In genomic region chr9:129138476-129139232, GRCh38 we compare ENCODE assay signal across 9 cellular contexts. TPM values are rescaled to one million over a fixed set of nuclear protein-coding genes. Genes with fewer than 3 reads are reported as not detected.
DNase-seq lines count a peak whose midpoint lies in the region; ATAC-seq, FAIRE-seq and TF ChIP-seq lines count a peak whose summit lies in the region.
"Had no signal": no experiment of that assay in that cellular context is flagged by ENCODE, and none has a peak within 500 bp of the region (broad histone marks: within the 10 kb centered on the region; RNA-seq: fewer than 3 reads in every experiment).

No MANE protein-coding gene starts in this region.

- H3K27me3 ChIP-seq in HUES6 (ENCODE audit: control insufficient read depth, insufficient read depth, low read length) (no peaks in the 10 kb centered on the region), astrocyte (ENCODE audit: insufficient read depth, low read length) (no peaks in the 10 kb centered on the region)

- peak overlapping the region; percentile 48 for H2AFZ ChIP-seq in astrocyte (ENCODE audit: low read depth, low read length)

- peaks cover 43% of the 10 kb centered on the region for H3K4me1 Mint-ChIP-seq in astrocyte (ENCODE audit: low read depth, unreplicated experiment)

- H3K4me1 ChIP-seq in HUES6 (ENCODE audit: control insufficient read depth, insufficient read depth, low read length) (peaks cover 39% of the 10 kb centered on the region), astrocyte (ENCODE audit: insufficient read depth, low read length) (peaks cover 54% of the 10 kb centered on the region)

- H3K36me3 ChIP-seq in HUES6 (ENCODE audit: control insufficient read depth, insufficient read depth, low read length), result peaks cover 44% of the 10 kb centered on the region
- H3K36me3 ChIP-seq in astrocyte (ENCODE audit: insufficient read depth, low read length), result peaks cover 3% of the 10 kb centered on the region

- H3K4me3 ChIP-seq in HUES6 (ENCODE audit: low read depth, low read length), result no peak overlapping the region
- H3K4me3 ChIP-seq in astrocyte (ENCODE audit: insufficient read depth, low read depth, low read length), result no peak overlapping the region

- H3K4me3 Mint-ChIP-seq in astrocyte (ENCODE audit: unreplicated experiment), result peak overlapping the region; percentile 72

- H3K9me3 ChIP-seq in HUES6 (ENCODE audit: control insufficient read depth, insufficient read depth, low read depth, low read length) (no peaks in the 10 kb centered on the region), astrocyte (ENCODE audit: insufficient read depth, low read depth, low read length) (no peaks in the 10 kb centered on the region)

- peak; percentile 50 for DNase-seq in astrocyte (ENCODE audit: low read depth)
- DNase-seq in left colon, result peak; percentile 28 to 37
- DNase-seq in stromal cell of bone marrow (ENCODE audit: low read depth), result peak; percentile 92
- DNase-seq in NCI-H1417 treated with DMSO at 0.1 percent for 48 hours (lab: John Stamatoyannopoulos, UW), result no peak
- DNase-seq in NCI-H446 treated with DMSO at 0.1 percent for 48 hours (lab: John Stamatoyannopoulos, UW), result no peak
- DNase-seq in GF-D8 (lab: John Stamatoyannopoulos, UW), result no peak
- DNase-seq in SW480 (ENCODE audit: low spot score), result no peak

- TF ChIP-seq CTCF in astrocyte (IDR thresholded peaks at IDR 0.05; ENCODE audit: insufficient read depth, low read depth, low read length), result no peak

- H4K20me1 ChIP-seq in astrocyte (ENCODE audit: insufficient read depth, low read length), result no peaks in the 10 kb centered on the region

- FAIRE-seq in astrocyte (lab: Jason Lieb, UNC), result no peak
- FAIRE-seq: colon had no signal

- H3K36me3 Mint-ChIP-seq in astrocyte (ENCODE audit: low read depth, unreplicated experiment), result peaks cover 4% of the 10 kb centered on the region

- intact Hi-C loops in left colon (cut with DNase I, micrococcal nuclease), result loop anchor here (5.0 kb wide), 1 partner anchor 474 kb away; no protein-coding TSS in a partner anchor

- ATAC-seq in left colon, result no peak

- peak overlapping the region; percentile 88 for H3K4me2 ChIP-seq in astrocyte (ENCODE audit: low read length)

- peaks cover 19% of the 10 kb centered on the region for H3K79me2 ChIP-seq in astrocyte (ENCODE audit: insufficient read depth, low read length)

- H3K27ac ChIP-seq in HUES6 (ENCODE audit: low read depth, low read length) (peak overlapping the region; percentile 18; the same call in 1 of the 2 replicates), astrocyte (ENCODE audit: low read depth, low read length) (peak overlapping the region; percentile 100)

- no peaks in the 10 kb centered on the region for H3K27me3 Mint-ChIP-seq in astrocyte (ENCODE audit: low read depth, unreplicated experiment)

- H3K9me3 Mint-ChIP-seq in astrocyte (ENCODE audit: unreplicated experiment), result no peaks in the 10 kb centered on the region

- H3K9ac ChIP-seq in HUES6 (ENCODE audit: low read length), result no peak overlapping the region
- peak overlapping the region; percentile 97 for H3K9ac ChIP-seq in astrocyte (ENCODE audit: low read length)

- peak overlapping the region; percentile 99 for H3K27ac Mint-ChIP-seq in astrocyte (ENCODE audit: unreplicated experiment)

RNA-seq across cellular contexts. Expression of gene PTPA, which starts 27.4 kb away (rescaled TPM):
- total RNA-seq in astrocyte (122 and 134 TPM in 2 replicates), left colon (10 to 100 TPM; 90.8 to 91.9 TPM)

RNA-seq across cellular contexts. Expression of gene CRAT, which starts 28.1 kb away (rescaled TPM):
- total RNA-seq in astrocyte (21.2 and 25.3 TPM in 2 replicates), left colon (10 to 100 TPM; 62.4 to 76.1 TPM)

RNA-seq across cellular contexts. Expression of gene IER5L, which starts 39.4 kb away (rescaled TPM):
- total RNA-seq in astrocyte, result 47.0 and 55.0 TPM in 2 replicates
- total RNA-seq in left colon, result 1 to 10 TPM; 4.3 to 8.8 TPM

RNA-seq across cellular contexts. Expression of gene DOLPP1, which starts 57.7 kb away (rescaled TPM):
- total RNA-seq in astrocyte (14.9 and 17.9 TPM in 2 replicates), left colon (10 to 100 TPM; 44.4 to 53.1 TPM)

Comparison
In these comparisons a context has a peak if more than half of its experiments do, and no peak if none do; other contexts are left out.
1. DNase-seq: peak in astrocyte (single experiment), left colon (2 of 2) and stromal cell of bone marrow (single experiment); none in NCI-H1417 treated with DMSO at 0.1 percent for 48 hours (single experiment), NCI-H446 treated with DMSO at 0.1 percent for 48 hours (single experiment), GF-D8 (single experiment) and SW480 (single experiment).